ENCODE assay signal across 8 cellular contexts in genomic region chr1:151790071-151790939, GRCh38. TPM values are rescaled to one million over a fixed set of nuclear protein-coding genes. Genes with fewer than 3 reads are reported as not detected.
A peak's percentile ranks its signal among the peaks of the same experiment; 100 is the strongest.
DNase-seq lines count a peak whose midpoint lies in the region; ATAC-seq and TF ChIP-seq lines count a peak whose summit lies in the region.

Gene TDRKH (minus strand): TSS chr1:151790500. CDS start chr1:151783022, 7,478 bp downstream.

- H3K4me3 Mint-ChIP-seq in IgD-negative memory B cell: peak within 1 kb of the TSS; percentile 91 to 98 (median 98)

- peak within 1 kb of the TSS; percentile 72 to 78 for H3K9ac ChIP-seq in mucosa of rectum (ENCODE audit: low read depth in 1 of 2, low read length in 2 of 2)

- peaks cover 10 to 16% (median 15%) of the 10 kb centered on the region in 3 donors for H3K4me1 Mint-ChIP-seq in IgD-negative memory B cell

- DNase-seq in DMS153 (lab: John Stamatoyannopoulos, UW) (peak; percentile 100), OCI-M2 (lab: John Stamatoyannopoulos, UW; ENCODE audit: unreplicated experiment) (peak; percentile 88), activated T-cell treated with anti-CD3 and anti-CD28 coated beads for 48 hours (ENCODE audit: low read depth) (peak; percentile 98), erythroblast (lab: John Stamatoyannopoulos, UW) (peak; percentile 99 to 100)
- DNase-seq in stimulated activated CD8-positive, alpha-beta memory T cell treated with anti-CD3 and anti-CD28 coated beads, Interleukin-4, amount 100 ng/mL, for 48 hours: peak; percentile 98

- H3K4me1 ChIP-seq in mucosa of rectum (ENCODE audit: control insufficient read depth in 2 of 2, insufficient read depth in 2 of 2, low read length in 2 of 2): peaks cover 5 to 14% of the 10 kb centered on the region in 2 donors

- peaks cover 2% of the 10 kb centered on the region for H3K36me3 Mint-ChIP-seq in IgD-negative memory B cell

- no peaks in the 10 kb centered on the region for H3K9me3 ChIP-seq in mucosa of rectum (ENCODE audit: control insufficient read depth in 2 of 2, low read length in 2 of 2)

- peak; percentile 57 for TF ChIP-seq POLR2A in erythroblast (IDR thresholded peaks at IDR 0.05; ENCODE audit: low read length)

- H3K27me3 Mint-ChIP-seq in IgD-negative memory B cell: peaks cover 3% of the 10 kb centered on the region

- H3K27ac ChIP-seq in mucosa of rectum (ENCODE audit: low read depth in 2 of 2, low read length in 2 of 2): peak within 1 kb of the TSS; percentile 68 to 74

- peak within 1 kb of the TSS; percentile 56 to 99 (median 91) for H3K27ac Mint-ChIP-seq in IgD-negative memory B cell

- H3K4me3 ChIP-seq in mucosa of rectum (ENCODE audit: low read length in 2 of 2): peak within 1 kb of the TSS; percentile 84 to 99

- peaks cover 0 to 2% of the 10 kb centered on the region in 2 donors for H3K36me3 ChIP-seq in mucosa of rectum (ENCODE audit: control insufficient read depth in 2 of 2, insufficient read depth in 2 of 2, low read length in 2 of 2)

- H3K27me3 ChIP-seq in mucosa of rectum (ENCODE audit: control insufficient read depth in 2 of 2, insufficient read depth in 2 of 2, low read length in 2 of 2): no peaks in the 10 kb centered on the region

- no peaks in the 10 kb centered on the region for H3K9me3 Mint-ChIP-seq in IgD-negative memory B cell

- ATAC-seq in GM21529 (IDR thresholded peaks at IDR 0.05; ENCODE audit: unreplicated experiment): peak; percentile 96

RNA-seq across cellular contexts. Expression of gene TDRKH, which starts in this region (rescaled TPM):
- polyA plus RNA-seq in IgD-negative memory B cell: 9.0 TPM

Comparison
In these comparisons a context has a peak if more than half of its experiments do, and no peak if none do; other contexts are left out.
1. Peak in every context shown above with its lines: DNase-seq, ATAC-seq, H3K4me3 ChIP-seq and H3K27ac ChIP-seq.